In genomic region chr2:223797811-223798721, GRCh38 we compare ENCODE assay signal across 8 cellular contexts. TPM values are rescaled to one million over a fixed set of nuclear protein-coding genes. Genes with fewer than 3 reads are reported as not detected.
DNase-seq lines count a peak whose midpoint lies in the region; ATAC-seq, FAIRE-seq and TF ChIP-seq lines count a peak whose summit lies in the region.

No MANE protein-coding gene starts in this region.

- peaks cover 4% of the 10 kb centered on the region for H3K4me1 ChIP-seq in endothelial cell of umbilical vein (ENCODE audit: control insufficient read depth, extremely low read depth, insufficient read depth, low read length)

- peak; percentile 46 to 47 for TF ChIP-seq CTCF in endothelial cell of umbilical vein (IDR thresholded peaks at IDR 0.05; ENCODE audit: extremely low read depth in 1 of 2, insufficient read depth in 1 of 2, low read depth in 1 of 2, low read length in 2 of 2)
- peak; percentile 69 to 82 (median 78) for TF ChIP-seq CTCF in nephron (IDR thresholded peaks at IDR 0.05; ENCODE audit: unreplicated experiment in 3 of 3)

- peak; percentile 74 for FAIRE-seq in endothelial cell of umbilical vein (lab: Jason Lieb, UNC)

- no peak overlapping the region for H3K4me3 ChIP-seq in endothelial cell of umbilical vein (replicated peaks in 1 of 3; ENCODE audit: insufficient read depth in 1 of 3, low read depth in 1 of 3, low read length in 3 of 3)

- peaks cover 4% of the 10 kb centered on the region for H3K36me3 Mint-ChIP-seq in nephron (ENCODE audit: low read depth)

- H2AFZ ChIP-seq in endothelial cell of umbilical vein (ENCODE audit: low read depth, low read length), result no peak overlapping the region

- ATAC-seq in GM19468 (IDR thresholded peaks at IDR 0.05; ENCODE audit: extremely low read depth, unreplicated experiment) (peak; percentile 100), HG03442 (IDR thresholded peaks at IDR 0.05; ENCODE audit: unreplicated experiment) (peak; percentile 95)

- H3K9me3 ChIP-seq in endothelial cell of umbilical vein (replicated peaks; ENCODE audit: control insufficient read depth, insufficient read depth, low read length), result no peaks in the 10 kb centered on the region

- H3K9me3 Mint-ChIP-seq in nephron, result no peaks in the 10 kb centered on the region

- no peaks in the 10 kb centered on the region for H3K27me3 Mint-ChIP-seq in nephron (ENCODE audit: low read depth)

- no peak overlapping the region for H3K27ac ChIP-seq in endothelial cell of umbilical vein (ENCODE audit: insufficient read depth, low read depth, low read length)

- H3K36me3 ChIP-seq in endothelial cell of umbilical vein (ENCODE audit: control insufficient read depth in 2 of 2, extremely low read depth in 1 of 2, insufficient read depth in 2 of 2, low read length in 2 of 2), result no peaks in the 10 kb centered on the region

- no peaks in the 10 kb centered on the region for H3K79me2 ChIP-seq in endothelial cell of umbilical vein (ENCODE audit: control insufficient read depth, insufficient read depth, low read length)

- DNase-seq in ELR (ENCODE audit: low read depth), result peak; percentile 54
- peak; percentile 47 for DNase-seq in NOMO-1 treated with dmso at 0.1 percent for 144 hours (lab: John Stamatoyannopoulos, UW; ENCODE audit: unreplicated experiment)
- peak; percentile 73 for DNase-seq in endothelial cell of umbilical vein (ENCODE audit: low read depth, low spot score)
- DNase-seq in activated CD4-positive, CD25-positive, alpha-beta regulatory T cell treated with anti-CD3 and anti-CD28 coated beads, Interleukin-2, amount 50 U/mL, for 72 hours, result no peak
- DNase-seq in iPS-NIHi11 (ENCODE audit: low spot score), result no peak

- H3K4me2 ChIP-seq in endothelial cell of umbilical vein (ENCODE audit: insufficient read depth, low read length), result no peak overlapping the region

- H3K9ac ChIP-seq in endothelial cell of umbilical vein (replicated peaks; ENCODE audit: extremely low read depth, insufficient read depth, low read length), result no peak overlapping the region

- TF ChIP-seq POLR2A in endothelial cell of umbilical vein (IDR thresholded peaks at IDR 0.05; ENCODE audit: low read depth, low read length), result no peak

- dilution Hi-C loops in endothelial cell of umbilical vein (cut with MboI; ENCODE audit: extremely low pct_ligation_motif_present, low sequenced_read_pairs), result no loop called here

- H3K9me1 ChIP-seq in endothelial cell of umbilical vein (replicated peaks; ENCODE audit: control insufficient read depth, extremely low read depth, insufficient read depth, low read length), result no peaks in the 10 kb centered on the region

- no peaks in the 10 kb centered on the region for H3K27me3 ChIP-seq in endothelial cell of umbilical vein (ENCODE audit: control insufficient read depth in 2 of 2, insufficient read depth in 2 of 2, low read length in 2 of 2)

- intact Hi-C loops in endothelial cell of umbilical vein (cut with micrococcal nuclease), result loop anchor here (1.0 to 5.0 kb wide), 9 partner anchors 18 to 827 kb away; no protein-coding TSS in a partner anchor

- H3K27ac Mint-ChIP-seq in nephron, result peak overlapping the region; percentile 2 to 20 (median 7)

- no TSS peak for BruUV-seq in endothelial cell of umbilical vein (replicated peaks; lab: Mats Ljungman, UMichigan)

- no peaks in the 10 kb centered on the region for H4K20me1 ChIP-seq in endothelial cell of umbilical vein (replicated peaks; ENCODE audit: control insufficient read depth, extremely low read depth, insufficient read depth, low read length)

- CTCF ChIA-PET in endothelial cell of umbilical vein (lab: Charles Lee), result interaction anchor here (0.6 to 7.5 kb wide), 55 partner anchors 9 to 825 kb away, joined by 3 to 176 read pairs (median 5); partner anchors contain the start of genes AP1S3 and SCG2

- POLR2A ChIA-PET in endothelial cell of umbilical vein (lab: Charles Lee), result no interaction called here

- peaks cover 3% of the 10 kb centered on the region for H3K4me1 Mint-ChIP-seq in nephron

- no peak overlapping the region for H3K4me3 Mint-ChIP-seq in nephron

TF ChIP-seq in endothelial cell of umbilical vein, 7 proteins besides CTCF, POLR2A, EP300 and RAD21:
- TF ChIP-seq GATA2 (IDR thresholded peaks at IDR 0.05; ENCODE audit: insufficient read depth, insufficient read length, low read depth, low read length), result no peak
- TF ChIP-seq POLR2AphosphoS5 (IDR thresholded peaks at IDR 0.05; ENCODE audit: insufficient read depth, low read depth, low read length), result no peak

RNA-seq across cellular contexts. Expression of gene AP1S3, which starts 39.3 kb away (rescaled TPM):
- total RNA-seq in endothelial cell of umbilical vein, result 3.2 and 3.8 TPM in 2 replicates
- 0.51 and 0.69 TPM in 2 replicates for polyA plus RNA-seq in endothelial cell of umbilical vein
- polyA plus RNA-seq in endothelial cell of umbilical vein (2011; cell fraction: cytosol; rRNA removed), result 0.86 and 0.87 TPM in 2 replicates
- polyA plus RNA-seq in endothelial cell of umbilical vein (2011; cell fraction: nucleus; rRNA removed), result 1.1 and 1.8 TPM in 2 replicates
- polyA plus RNA-seq in endothelial cell of umbilical vein (2012), result 5.0 and 8.1 TPM in 2 replicates
- 1.2 and 1.6 TPM in 2 replicates for polyA minus RNA-seq in endothelial cell of umbilical vein
- 20.0 TPM for polyA minus RNA-seq in endothelial cell of umbilical vein (2011; cell fraction: cytosol; rRNA and poly(A)+ RNA removed)
- 1.4 and 3.0 TPM in 2 replicates for polyA minus RNA-seq in endothelial cell of umbilical vein (2011; cell fraction: nucleus; rRNA and poly(A)+ RNA removed)

Comparison
In these comparisons a context has a peak if more than half of its experiments do, and no peak if none do; other contexts are left out.
1. DNase-seq: peak in ELR (single experiment), NOMO-1 treated with dmso at 0.1 percent for 144 hours (single experiment) and endothelial cell of umbilical vein (single experiment); none in activated CD4-positive, CD25-positive, alpha-beta regulatory T cell treated with anti-CD3 and anti-CD28 coated beads, Interleukin-2, amount 50 U/mL, for 72 hours (single experiment) and iPS-NIHi11 (single experiment).